ENCODE assay signal across 1 cellular context in genomic region chr21:26236281-26236680, GRCh38.
TF ChIP-seq lines count a peak whose summit lies in the region.

No MANE protein-coding gene starts in this region.

TF ChIP-seq in GM23338, 12 proteins besides CTCF, POLR2A, EP300 and RAD21 (continued from another document):
- TF ChIP-seq ZNF462 (CRISPR knock-in tag; IDR thresholded peaks at IDR 0.05), result no peak
- TF ChIP-seq STAT1 (IDR thresholded peaks at IDR 0.05; ENCODE audit: unreplicated experiment), result no peak
- TF ChIP-seq NANOG (IDR thresholded peaks at IDR 0.05; ENCODE audit: borderline replicate concordance), result no peak
TF ChIP-seq in GM23338: peak in this region for 0.
